12 cellular contexts compared by ENCODE assay signal in genomic region chr6:109318328-109318876, GRCh38.
DNase-seq lines count a peak whose midpoint lies in the region; ATAC-seq and TF ChIP-seq lines count a peak whose summit lies in the region.
"Had no signal": no experiment of that assay in that cellular context is flagged by ENCODE, and none has a peak within 500 bp of the region (broad histone marks: within the 10 kb centered on the region; RNA-seq: fewer than 3 reads in every experiment).

No MANE protein-coding gene starts in this region.

- peaks cover 11% of the 10 kb centered on the region for H3K4me1 Mint-ChIP-seq in activated CD8-positive, alpha-beta memory T cell treated with anti-CD3 and anti-CD28 coated beads, Interleukin-2, amount 10 ng/mL, durations not matched to agents 7 days and 5 days

- H3K27me3 Mint-ChIP-seq in activated CD8-positive, alpha-beta memory T cell treated with anti-CD3 and anti-CD28 coated beads, Interleukin-2, amount 10 ng/mL, durations not matched to agents 7 days and 5 days = peaks cover 2% of the 10 kb centered on the region

- CTCF ChIA-PET in activated CD8-positive, alpha-beta memory T cell treated with anti-CD3 and anti-CD28 coated beads, Interleukin-2, amount 10 ng/mL, durations not matched to agents 7 days and 5 days (lab: Charles Lee) = no interaction called here

- H3K4me3 Mint-ChIP-seq in activated CD8-positive, alpha-beta memory T cell treated with anti-CD3 and anti-CD28 coated beads, Interleukin-2, amount 10 ng/mL, durations not matched to agents 7 days and 5 days = no peak overlapping the region
- H3K4me3 Mint-ChIP-seq: immature natural killer cell had no signal

- H3K9me3 Mint-ChIP-seq in activated CD8-positive, alpha-beta memory T cell treated with anti-CD3 and anti-CD28 coated beads, Interleukin-2, amount 10 ng/mL, durations not matched to agents 7 days and 5 days (ENCODE audit: low read depth) = no peaks in the 10 kb centered on the region
- H3K9me3 Mint-ChIP-seq: immature natural killer cell had no signal

- H3K27ac Mint-ChIP-seq in activated CD8-positive, alpha-beta memory T cell treated with anti-CD3 and anti-CD28 coated beads, Interleukin-2, amount 10 ng/mL, durations not matched to agents 7 days and 5 days = no peak overlapping the region
- H3K27ac Mint-ChIP-seq: immature natural killer cell had no signal

- 0 out of 2 replicates have a peak, but pooled peaks cover 3% of the 10 kb centered on the region for H3K4me1 ChIP-seq in SJCRH30
- H3K4me1 ChIP-seq in foreskin keratinocyte = peaks cover 1% of the 10 kb centered on the region

- no peaks in the 10 kb centered on the region for H3K27me3 ChIP-seq in SJCRH30
- H3K27me3 ChIP-seq in foreskin keratinocyte = no peaks in the 10 kb centered on the region

- H3K4me3 ChIP-seq in SJCRH30 = no peak overlapping the region

- no peak for TF ChIP-seq CTCF in foreskin keratinocyte (conservative IDR thresholded peaks at IDR 0.05)

- no peaks in the 10 kb centered on the region for H3K36me3 Mint-ChIP-seq in activated CD8-positive, alpha-beta memory T cell treated with anti-CD3 and anti-CD28 coated beads, Interleukin-2, amount 10 ng/mL, durations not matched to agents 7 days and 5 days
- H3K36me3 Mint-ChIP-seq: immature natural killer cell had no signal

- DNase-seq in NCI-H1092 (lab: John Stamatoyannopoulos, UW) (peak; percentile 72), SJCRH30 (peak; percentile 58 to 80), left kidney (ENCODE audit: low read depth, low spot score) (peak; percentile 83), superior temporal gyrus (ENCODE audit: extremely low spot score) (peak; percentile 93), foreskin keratinocyte (no peak), ACHN (no peak)
- DNase-seq in activated CD8-positive, alpha-beta memory T cell treated with anti-CD3 and anti-CD28 coated beads, Interleukin-2, amount 10 ng/mL, durations not matched to agents 7 days and 5 days = no peak
- DNase-seq: activated CD4-positive, CD25-positive, alpha-beta regulatory T cell; activated naive CD4-positive, alpha-beta T cell treated with anti-CD3 and anti-CD28 coated beads, Interleukin-2, amount 50 U/mL, for 16 hours; immature natural killer cell; right cardiac atrium had no signal

- ATAC-seq in foreskin keratinocyte = no peak
- ATAC-seq in HG02885 (IDR thresholded peaks at IDR 0.05; ENCODE audit: poor library complexity, unreplicated experiment) = no peak
- no peak for ATAC-seq in activated CD8-positive, alpha-beta memory T cell treated with anti-CD3 and anti-CD28 coated beads, Interleukin-2, amount 10 ng/mL, durations not matched to agents 7 days and 5 days

- no peaks in the 10 kb centered on the region for H3K36me3 ChIP-seq in SJCRH30

- H3K27ac ChIP-seq in SJCRH30 (no peak overlapping the region), foreskin keratinocyte (no peak overlapping the region)

- in situ Hi-C loops in ACHN (cut with HindIII; ENCODE audit: low pct_ligation_motif_present, low pct_unique_long_range_greater_than_20kb, low sequenced_read_pairs) = no loop called here

- H3K9me3 ChIP-seq in SJCRH30 (replicated peaks) = no peaks in the 10 kb centered on the region

Comparison
In these comparisons a context has a peak if more than half of its experiments do, and no peak if none do; other contexts are left out.
1. DNase-seq: peak in NCI-H1092 (single experiment), SJCRH30 (2 of 2), left kidney (single experiment) and superior temporal gyrus (single experiment); none in foreskin keratinocyte (0 of 2), ACHN (single experiment) and activated CD8-positive, alpha-beta memory T cell treated with anti-CD3 and anti-CD28 coated beads, Interleukin-2, amount 10 ng/mL, durations not matched to agents 7 days and 5 days (single experiment).